Comparison of ENCODE assay signal across 8 cellular contexts in genomic region chr10:114821293-114821914, GRCh38. TPM values are rescaled to one million over a fixed set of nuclear protein-coding genes. Genes with fewer than 3 reads are reported as not detected.
DNase-seq lines count a peak whose midpoint lies in the region; ATAC-seq, FAIRE-seq and TF ChIP-seq lines count a peak whose summit lies in the region.

FHIP2A (plus strand) TSS chr10:114821780; CDS start chr10:114822079, 299 bp downstream.

- peaks cover 39% of the 10 kb centered on the region for H3K79me2 ChIP-seq in keratinocyte (ENCODE audit: control insufficient read depth, insufficient read depth, low read length)

- FAIRE-seq in keratinocyte (lab: Jason Lieb, UNC) = peak; percentile 48

- peak within 1 kb of the TSS; percentile 56 to 71 (median 64) for H3K4me3 ChIP-seq in keratinocyte (ENCODE audit: control insufficient read depth in 2 of 3, extremely low read depth in 1 of 3, insufficient read depth in 2 of 3, low read depth in 1 of 3, low read length in 3 of 3)

- H3K4me1 ChIP-seq in keratinocyte (ENCODE audit: control insufficient read depth, extremely low read depth, insufficient read depth, low read length) = peaks cover 28% of the 10 kb centered on the region

- peak in 2 of 3 experiments; percentile 36 to 71 for TF ChIP-seq CTCF in keratinocyte (optimal IDR thresholded peaks at IDR 0.05 in 1 of 3, IDR thresholded peaks at IDR 0.05 in 1 of 3, conservative IDR thresholded peaks at IDR 0.05 in 1 of 3; ENCODE audit: extremely low read depth in 1 of 3, insufficient read depth in 2 of 3, low read length in 3 of 3)

- H3K36me3 ChIP-seq in keratinocyte (ENCODE audit: control insufficient read depth in 2 of 2, extremely low read depth in 1 of 2, insufficient read depth in 2 of 2, low read length in 2 of 2) = no peaks in the 10 kb centered on the region

- H3K9me1 ChIP-seq in keratinocyte (ENCODE audit: control insufficient read depth, extremely low read depth, insufficient read depth, low read length) = no peaks in the 10 kb centered on the region

- H3K27ac ChIP-seq in caudate nucleus (ENCODE audit: low read depth, low read length) = peak within 1 kb of the TSS; percentile 85
- peak within 1 kb of the TSS; percentile 89 for H3K27ac ChIP-seq in keratinocyte (ENCODE audit: control insufficient read depth, insufficient read depth, low read length)

- H3K4me2 ChIP-seq in keratinocyte (ENCODE audit: control insufficient read depth, extremely low read depth, insufficient read depth, low read depth, low read length) = peak within 1 kb of the TSS; percentile 81

- dilution Hi-C loops in keratinocyte (cut with MboI; ENCODE audit: extremely low pct_ligation_motif_present, low sequenced_read_pairs) = no loop called here

- peak within 1 kb of the TSS; percentile 85 for H3K9ac ChIP-seq in keratinocyte (ENCODE audit: control insufficient read depth, extremely low read depth, insufficient read depth, low read length)

- peak within 1 kb of the TSS; percentile 93 for H2AFZ ChIP-seq in keratinocyte (ENCODE audit: control insufficient read depth, low read length)

- H4K20me1 ChIP-seq in keratinocyte (ENCODE audit: control insufficient read depth, extremely low read depth, insufficient read depth, low read length) = no peaks in the 10 kb centered on the region

- DNase-seq in SIG-M5 treated with dmso at 0.1 percent for 504 hours (lab: John Stamatoyannopoulos, UW; ENCODE audit: unreplicated experiment) (peak; percentile 40), SIG-M5 (lab: John Stamatoyannopoulos, UW) (no peak), NCI-H146 treated with DMSO at 0.1 percent for 48 hours (lab: John Stamatoyannopoulos, UW; ENCODE audit: unreplicated experiment) (peak; percentile 38), caudate nucleus (lab: John Stamatoyannopoulos, UW) (peak in 53 of 61 donors; percentile 15 to 78 (median 47)), keratinocyte (ENCODE audit: low read depth, low spot score) (no peak)
- DNase-seq in activated CD4-positive, CD25-positive, alpha-beta regulatory T cell (lab: John Stamatoyannopoulos, UW) = peak; percentile 65 to 76 (median 72)
- peak; percentile 86 for DNase-seq in stimulated activated CD4-positive, alpha-beta T cell treated with anti-CD3 and anti-CD28 coated beads, Interleukin-15, amount 100 ng/mL, for 24 hours

- H3K27me3 ChIP-seq in keratinocyte (ENCODE audit: control insufficient read depth, extremely low read depth, insufficient read depth, low read length) = no peaks in the 10 kb centered on the region

- H3K9me3 ChIP-seq in keratinocyte (ENCODE audit: control insufficient read depth, low read depth, low read length) = no peaks in the 10 kb centered on the region

- ATAC-seq in HG02852 (IDR thresholded peaks at IDR 0.05; ENCODE audit: unreplicated experiment) = peak; percentile 75

RNA-seq across cellular contexts. Expression of gene FHIP2A, which starts in this region (rescaled TPM):
- 8.0 to 14.9 TPM (median 9.6 TPM) in 3 replicates for polyA plus RNA-seq in keratinocyte
- polyA plus RNA-seq in keratinocyte (2011; ENCODE audit: low read depth) = 5.2 TPM
- polyA plus RNA-seq in keratinocyte (2011; cell fraction: cytosol; rRNA removed) = 3.6 and 8.2 TPM in 2 replicates
- 13.8 and 18.7 TPM in 2 replicates for polyA plus RNA-seq in keratinocyte (2011; cell fraction: nucleus; rRNA removed)
- 6.0 and 8.2 TPM in 2 replicates for polyA plus RNA-seq in keratinocyte (2012; ENCODE audit: low replicate concordance)
- 4.7 to 20.9 TPM (median 11.0 TPM) in 3 replicates for polyA minus RNA-seq in keratinocyte
- polyA minus RNA-seq in keratinocyte (2011; cell fraction: cytosol; rRNA and poly(A)+ RNA removed) = 17.3 TPM
- polyA minus RNA-seq in keratinocyte (2011; cell fraction: nucleus; rRNA and poly(A)+ RNA removed) = 22.5 and 31.3 TPM in 2 replicates

Comparison
In these comparisons a context has a peak if more than half of its experiments do, and no peak if none do; other contexts are left out.
1. DNase-seq: peak in SIG-M5 treated with dmso at 0.1 percent for 504 hours (single experiment), NCI-H146 treated with DMSO at 0.1 percent for 48 hours (single experiment), activated CD4-positive, CD25-positive, alpha-beta regulatory T cell (4 of 4), caudate nucleus (53 of 61) and stimulated activated CD4-positive, alpha-beta T cell treated with anti-CD3 and anti-CD28 coated beads, Interleukin-15, amount 100 ng/mL, for 24 hours (single experiment); none in SIG-M5 (single experiment) and keratinocyte (single experiment).